In the genomic region with DNA sequence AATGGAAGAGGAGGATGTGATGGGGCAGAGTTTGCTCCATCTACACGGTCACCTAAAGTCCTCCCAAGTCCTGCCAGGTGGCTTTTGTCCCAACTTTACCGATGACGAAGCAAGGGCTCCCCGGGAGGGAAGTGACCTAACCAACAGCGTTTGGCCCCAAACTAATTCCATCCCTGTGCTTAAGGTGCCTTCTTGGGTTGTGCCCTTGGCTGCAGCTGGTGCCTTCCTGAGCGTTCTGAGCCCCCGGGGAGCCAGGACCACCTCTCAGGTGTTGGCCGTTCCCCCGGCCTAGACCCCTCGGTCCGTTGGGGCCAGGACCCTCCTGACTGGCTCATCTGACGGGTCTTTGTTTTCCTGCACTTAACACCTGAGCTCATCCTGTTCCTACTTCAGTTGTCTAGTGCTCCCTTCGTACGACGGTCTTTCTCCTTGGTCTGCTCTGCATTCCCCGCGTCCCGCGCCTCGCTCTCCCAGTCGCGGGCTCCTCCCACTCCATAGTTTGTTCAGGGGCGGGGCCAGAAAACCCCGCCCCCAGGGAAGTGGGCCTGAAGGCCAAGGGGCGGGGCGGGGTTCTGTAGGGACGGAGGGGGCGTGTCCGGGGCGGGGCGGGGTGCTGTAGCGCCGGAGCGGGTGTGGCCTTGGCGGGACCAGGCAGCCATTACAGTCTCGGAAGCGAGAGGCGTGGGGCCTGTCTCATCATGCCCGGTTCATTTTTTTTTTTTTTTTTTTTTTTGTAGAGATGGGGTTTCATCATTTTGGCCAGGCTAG, we compare ENCODE assay signal across 9 cellular contexts. TPM values are rescaled to one million over a fixed set of nuclear protein-coding genes. Genes with fewer than 3 reads are reported as not detected.
DNase-seq lines count a peak whose midpoint lies in the region; ATAC-seq lines count a peak whose summit lies in the region.
"Had no signal": no experiment of that assay in that cellular context is flagged by ENCODE, and none has a peak within 500 bp of the region (broad histone marks: within the 10 kb centered on the region; RNA-seq: fewer than 3 reads in every experiment).

No MANE protein-coding gene starts in this region.

- no peaks in the 10 kb centered on the region for H3K27me3 Mint-ChIP-seq in central memory CD8-positive, alpha-beta T cell

- H3K9me3 Mint-ChIP-seq in central memory CD8-positive, alpha-beta T cell = no peaks in the 10 kb centered on the region

- H3K4me1 Mint-ChIP-seq in central memory CD8-positive, alpha-beta T cell = peaks cover 29% of the 10 kb centered on the region

- H3K27ac Mint-ChIP-seq in central memory CD8-positive, alpha-beta T cell (ENCODE audit: low read depth) = no peak overlapping the region

- peaks cover 11% of the 10 kb centered on the region for H3K36me3 Mint-ChIP-seq in central memory CD8-positive, alpha-beta T cell (ENCODE audit: insufficient read depth)

- ATAC-seq in HG02759 (IDR thresholded peaks at IDR 0.05; ENCODE audit: unreplicated experiment) (peak; percentile 69), HG03095 (IDR thresholded peaks at IDR 0.05; ENCODE audit: unreplicated experiment) (no peak)
- peak; percentile 82 for ATAC-seq in central memory CD8-positive, alpha-beta T cell (replicated peaks; ENCODE audit: extremely low read depth, poor library complexity, severe bottlenecking)

- peak overlapping the region; percentile 64 for H3K4me3 Mint-ChIP-seq in central memory CD8-positive, alpha-beta T cell

- DNase-seq in Daoy (ENCODE audit: low read depth) (peak; percentile 87), NCI-H2196 (lab: John Stamatoyannopoulos, UW; ENCODE audit: unreplicated experiment) (peak; percentile 84), kidney glomerular epithelial cell (lab: John Stamatoyannopoulos, UW) (peak; percentile 44)
- DNase-seq in activated CD4-positive, alpha-beta T cell treated with anti-CD3 and anti-CD28 coated beads for 1 hour = peak; percentile 79
- DNase-seq in central memory CD8-positive, alpha-beta T cell (ENCODE audit: low spot score in 2 of 2) = peak; percentile 57 to 59
- peak; percentile 94 for DNase-seq in stimulated activated CD4-positive, alpha-beta T cell treated with anti-CD3 and anti-CD28 coated beads, Interleukin-1b, Interleukin-23, amount 100 ng/mL, for 48 hours

RNA-seq across cellular contexts. Expression of gene ZSCAN10, which starts 0.8 kb away (rescaled TPM):
- total RNA-seq in Daoy (2014; rRNA removed; shearing (Covaris generic)) = not detected in 2 replicates
- total RNA-seq: glomerular endothelial cell had no signal

RNA-seq across cellular contexts. Expression of gene ZNF205, which starts 12.5 kb away (rescaled TPM):
- total RNA-seq in Daoy (2014; rRNA removed; shearing (Covaris generic)) = 6.6 and 10.5 TPM in 2 replicates

RNA-seq across cellular contexts. Expression of gene IL32, which starts 34.5 kb away (rescaled TPM):
- 362 and 393 TPM in 2 replicates for total RNA-seq in Daoy (2014; rRNA removed; shearing (Covaris generic))

RNA-seq across cellular contexts. Expression of gene ZNF213, which starts 34.9 kb away (rescaled TPM):
- 3.7 and 5.6 TPM in 2 replicates for total RNA-seq in Daoy (2014; rRNA removed; shearing (Covaris generic))

RNA-seq across cellular contexts. Expression of gene MMP25, which starts 53.6 kb away (rescaled TPM):
- total RNA-seq in Daoy (2014; rRNA removed; shearing (Covaris generic)) = 0.17 and 0.54 TPM in 2 replicates

Comparison
In these comparisons a context has a peak if more than half of its experiments do, and no peak if none do; other contexts are left out.
1. DNase-seq: peak in every context shown above with its lines; median percentile 94 in stimulated activated CD4-positive, alpha-beta T cell treated with anti-CD3 and anti-CD28 coated beads, Interleukin-1b, Interleukin-23, amount 100 ng/mL, for 48 hours; 87 in Daoy; 84 in NCI-H2196; 79 in activated CD4-positive, alpha-beta T cell treated with anti-CD3 and anti-CD28 coated beads for 1 hour; 58 in central memory CD8-positive, alpha-beta T cell; 44 in kidney glomerular epithelial cell.